22 cellular contexts compared by ENCODE assay signal in the genomic region with DNA sequence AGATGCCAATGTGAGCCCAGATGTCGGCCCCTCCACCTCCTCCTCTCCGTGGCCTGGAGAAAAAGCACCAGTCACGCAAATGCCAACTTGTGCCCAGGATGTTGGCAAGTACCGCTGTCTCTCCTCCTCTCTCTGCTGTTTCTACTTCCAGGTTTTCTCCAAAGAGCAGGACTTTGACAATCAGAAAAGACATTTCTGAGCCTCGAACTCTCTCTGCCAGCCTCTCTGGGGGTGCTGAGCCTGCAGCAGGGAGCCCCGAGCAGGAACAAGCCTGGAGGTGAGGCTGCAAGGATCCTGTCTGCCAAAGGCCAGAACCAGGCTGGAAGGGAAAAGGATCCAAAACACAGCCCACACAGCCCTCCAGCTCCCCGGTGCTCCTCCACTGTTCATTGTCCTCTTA.
DNase-seq lines count a peak whose midpoint lies in the region; ATAC-seq, FAIRE-seq and TF ChIP-seq lines count a peak whose summit lies in the region.
"Had no signal": no experiment of that assay in that cellular context is flagged by ENCODE, and none has a peak within 500 bp of the region (broad histone marks: within the 10 kb centered on the region; RNA-seq: fewer than 3 reads in every experiment).

No MANE protein-coding gene starts in this region.

- H2BK120ac ChIP-seq in IMR-90 (ENCODE audit: low read depth, low read length), result no peak overlapping the region

- intact Hi-C loops in IMR-90 (cut with micrococcal nuclease), result no loop called here
- intact Hi-C loops in mucosa of descending colon (cut with DNase I, micrococcal nuclease), result no loop called here

- no peaks in the 10 kb centered on the region for H3K36me3 ChIP-seq in IMR-90 (ENCODE audit: control insufficient read depth, insufficient read depth, low read length)
- H3K36me3 ChIP-seq in mucosa of descending colon (ENCODE audit: low read depth), result no peaks in the 10 kb centered on the region

- no peak overlapping the region for H2BK15ac ChIP-seq in IMR-90 (ENCODE audit: low read depth, low read length)

- CTCF ChIA-PET in IMR-90 (lab: Yijun Ruan, JAX), result no interaction called here

- FAIRE-seq in D721Med (lab: Jason Lieb, UNC) (no peak), GM12891 (lab: Jason Lieb, UNC) (no peak)
- FAIRE-seq: A549, GM12892, GM19239, H54 had no signal

- no peaks in the 10 kb centered on the region for H3K9me1 ChIP-seq in IMR-90 (ENCODE audit: insufficient read depth, low read length)

- H4K91ac ChIP-seq in IMR-90 (ENCODE audit: insufficient read depth, low read depth, low read length), result no peak overlapping the region

- no TSS peak for BruUV-seq in IMR-90 (replicated peaks; lab: Mats Ljungman, UMichigan)

- H3K4me1 Mint-ChIP-seq in osteocyte (ENCODE audit: unreplicated experiment), result no peaks in the 10 kb centered on the region

- H3K36me3 Mint-ChIP-seq in osteocyte (ENCODE audit: unreplicated experiment), result peaks cover 8% of the 10 kb centered on the region
- H3K36me3 Mint-ChIP-seq: CD4-positive, CD25-positive, alpha-beta regulatory T cell; CD8-positive, alpha-beta T cell had no signal

- H3K23ac ChIP-seq in IMR-90 (ENCODE audit: low read depth, low read length), result no peak overlapping the region

- H3K56ac ChIP-seq in IMR-90 (ENCODE audit: extremely low read depth, insufficient read depth, low read length), result no peak overlapping the region

- no peak overlapping the region for H2BK20ac ChIP-seq in IMR-90 (ENCODE audit: low read depth, low read length)

- H4K8ac ChIP-seq in IMR-90 (ENCODE audit: low read depth in 2 of 2, low read length in 2 of 2), result no peak overlapping the region

- H3K9ac ChIP-seq in IMR-90 (ENCODE audit: low read depth, low read length), result no peak overlapping the region

- no peak for TF ChIP-seq RAD21 in IMR-90 (IDR thresholded peaks at IDR 0.05; ENCODE audit: low read length)

- H3K9me3 ChIP-seq in IMR-90 (ENCODE audit: control insufficient read depth, insufficient read depth, low read length) (no peaks in the 10 kb centered on the region), mucosa of descending colon (no peaks in the 10 kb centered on the region)
- H3K9me3 ChIP-seq: A549, Caco-2 had no signal

- H3K4ac ChIP-seq in IMR-90 (ENCODE audit: low read depth, low read length), result no peak overlapping the region

- no peak overlapping the region for H3K27ac Mint-ChIP-seq in osteocyte (ENCODE audit: unreplicated experiment)
- H3K27ac Mint-ChIP-seq: CD4-positive, CD25-positive, alpha-beta regulatory T cell; CD8-positive, alpha-beta T cell had no signal

- DNase-seq in D721Med (ENCODE audit: insufficient read length, low spot score) (peak; percentile 2), IMR-90 (no peak), islet precursor cell (peak; percentile 41), osteocyte (ENCODE audit: extremely low spot score, unreplicated experiment) (peak; percentile 76), mucosa of descending colon (no peak), hepatic stellate cell (ENCODE audit: low spot score) (no peak), GM12891 (ENCODE audit: insufficient read length, low spot score) (no peak), HuH-7 (ENCODE audit: low spot score) (no peak)
- DNase-seq: 8988T; CD4-positive, CD25-positive, alpha-beta regulatory T cell; CD8-positive, alpha-beta T cell; DMS 273 treated with DMSO at 0.1 percent for 48 hours; DMS79; GF-D8; GOT3 had no signal

- H3K4me3 ChIP-seq in IMR-90 (ENCODE audit: insufficient read depth, low read depth, low read length) (no peak overlapping the region), mucosa of descending colon (no peak overlapping the region)
- H3K4me3 ChIP-seq: A549 had no signal

- H3K79me1 ChIP-seq in IMR-90 (ENCODE audit: low read depth in 1 of 2, low read length in 2 of 2), result no peaks in the 10 kb centered on the region

- dilution Hi-C loops in IMR-90 (cut with HindIII; ENCODE audit: low sequenced_read_pairs, unreplicated experiment), result no loop called here

- H3K18ac ChIP-seq in IMR-90 (ENCODE audit: low read depth, low read length), result no peak overlapping the region

- H2AK5ac ChIP-seq in IMR-90 (ENCODE audit: low read depth, low read length), result no peak overlapping the region

- TF ChIP-seq POLR2A in IMR-90 (IDR thresholded peaks at IDR 0.05; ENCODE audit: low read depth, low read length) (no peak), GM12891 (IDR thresholded peaks at IDR 0.05; ENCODE audit: low read depth, low read length) (no peak)

- no peak overlapping the region for H2AFZ ChIP-seq in IMR-90 (replicated peaks; ENCODE audit: low read length, poor library complexity)

- TF ChIP-seq CTCF in D721Med (IDR thresholded peaks at IDR 0.05; ENCODE audit: insufficient read depth, missing control alignments) (no peak), IMR-90 (conservative IDR thresholded peaks at IDR 0.05; ENCODE audit: low read depth, low read length) (no peak), osteocyte (IDR thresholded peaks at IDR 0.05) (no peak), mucosa of descending colon (IDR thresholded peaks at IDR 0.05) (no peak)

- H3K27me3 ChIP-seq in IMR-90 (ENCODE audit: control insufficient read depth, insufficient read depth, low read length), result peaks cover 37% of the 10 kb centered on the region

- WGBS in IMR-90 (ENCODE audit: extremely low coverage in 2 of 2, insufficient read length in 1 of 2), 2 experiments, result 60% methylated on average over 5 of the region's 7 CpGs; no CpG with 5 or more reads in 1 of the 2 experiments

- H3K14ac ChIP-seq in IMR-90 (replicated peaks; ENCODE audit: low read depth, low read length), result no peak overlapping the region

- H3K27ac ChIP-seq in IMR-90 (ENCODE audit: insufficient read depth, low read length), result no peak overlapping the region
- H3K27ac ChIP-seq: A549, C4-2B had no signal

- H3K4me1 ChIP-seq in IMR-90 (ENCODE audit: control insufficient read depth, insufficient read depth, low read length) (no peaks in the 10 kb centered on the region), mucosa of descending colon (ENCODE audit: low read depth) (no peaks in the 10 kb centered on the region)
- H3K4me1 ChIP-seq: A549, Caco-2 had no signal

- no peak overlapping the region for H3K4me2 ChIP-seq in IMR-90 (ENCODE audit: low read depth, low read length)
- H3K4me2 ChIP-seq: A549 had no signal

- no peak overlapping the region for H3K4me3 Mint-ChIP-seq in osteocyte (ENCODE audit: unreplicated experiment)
- H3K4me3 Mint-ChIP-seq: CD4-positive, CD25-positive, alpha-beta regulatory T cell; CD8-positive, alpha-beta T cell had no signal

- H3K9me3 Mint-ChIP-seq in osteocyte (ENCODE audit: unreplicated experiment), result no peaks in the 10 kb centered on the region
- H3K9me3 Mint-ChIP-seq: CD8-positive, alpha-beta T cell had no signal

- POLR2A ChIA-PET in IMR-90 (lab: Charles Lee; ENCODE audit: unreplicated experiment), result no interaction called here

- peaks cover 15% of the 10 kb centered on the region for H3K27me3 Mint-ChIP-seq in osteocyte (ENCODE audit: unreplicated experiment)

- in situ Hi-C loops in IMR-90 (cut with MboI; ENCODE audit: low sequenced_read_pairs), result no loop called here

- no peak overlapping the region for H4K5ac ChIP-seq in IMR-90 (ENCODE audit: low read depth, low read length)

- H2AK9ac ChIP-seq in IMR-90 (replicated peaks; ENCODE audit: low read depth, low read length, poor library complexity), result peak overlapping the region; percentile 19

- no peaks in the 10 kb centered on the region for H4K20me1 ChIP-seq in IMR-90 (ENCODE audit: insufficient read depth, low read length)

- no peak overlapping the region for H2BK5ac ChIP-seq in IMR-90 (ENCODE audit: low read depth, low read length, poor library complexity, severe bottlenecking)

- ATAC-seq in IMR-90 (ENCODE audit: low read depth) (no peak), mucosa of descending colon (no peak)
- ATAC-seq: A549; CD8-positive, alpha-beta T cell; HCT116 had no signal

TF ChIP-seq in IMR-90, 13 proteins besides CTCF, POLR2A, EP300 and RAD21 (continues in another document):
- TF ChIP-seq RFX5 (IDR thresholded peaks at IDR 0.05; ENCODE audit: low read depth, low read length) (no peak), FOS (IDR thresholded peaks at IDR 0.05; ENCODE audit: low read depth, low read length) (no peak), MAZ (IDR thresholded peaks at IDR 0.05; ENCODE audit: borderline replicate concordance, low read depth, low read length) (no peak), BHLHE40 (IDR thresholded peaks at IDR 0.05; ENCODE audit: low read depth, low read length) (no peak), MAFK (IDR thresholded peaks at IDR 0.05; ENCODE audit: low read depth, low read length) (no peak), CEBPB (IDR thresholded peaks at IDR 0.05; ENCODE audit: low read depth, low read length) (no peak)
- TF ChIP-seq, protein P1, sequence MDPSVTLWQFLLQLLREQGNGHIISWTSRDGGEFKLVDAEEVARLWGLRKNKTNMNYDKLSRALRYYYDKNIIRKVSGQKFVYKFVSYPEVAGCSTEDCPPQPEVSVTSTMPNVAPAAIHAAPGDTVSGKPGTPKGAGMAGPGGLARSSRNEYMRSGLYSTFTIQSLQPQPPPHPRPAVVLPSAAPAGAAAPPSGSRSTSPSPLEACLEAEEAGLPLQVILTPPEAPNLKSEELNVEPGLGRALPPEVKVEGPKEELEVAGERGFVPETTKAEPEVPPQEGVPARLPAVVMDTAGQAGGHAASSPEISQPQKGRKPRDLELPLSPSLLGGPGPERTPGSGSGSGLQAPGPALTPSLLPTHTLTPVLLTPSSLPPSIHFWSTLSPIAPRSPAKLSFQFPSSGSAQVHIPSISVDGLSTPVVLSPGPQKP (IDR thresholded peaks at IDR 0.05; ENCODE audit: borderline replicate concordance, low read depth, low read length), result no peak

TF ChIP-seq in GM12891, 5 proteins besides CTCF, POLR2A, EP300 and RAD21:
- TF ChIP-seq TAF1 (IDR thresholded peaks at IDR 0.05; ENCODE audit: low read depth, low read length) (no peak), PAX5 (IDR thresholded peaks at IDR 0.05; ENCODE audit: insufficient read depth, low read length, severe bottlenecking) (no peak), SPI1 (IDR thresholded peaks at IDR 0.05; ENCODE audit: low read depth, low read length) (no peak), POU2F2 (IDR thresholded peaks at IDR 0.05; ENCODE audit: low read depth, low read length) (no peak), POLR2AphosphoS5 (IDR thresholded peaks at IDR 0.05; ENCODE audit: low read depth, low read length) (no peak)
TF ChIP-seq in GM12891: peak in this region for 0.

Comparison
In these comparisons a context has a peak if more than half of its experiments do, and no peak if none do; other contexts are left out.
1. DNase-seq: peak in D721Med (single experiment), islet precursor cell (single experiment) and osteocyte (single experiment); none in IMR-90 (single experiment), mucosa of descending colon (0 of 3), hepatic stellate cell (single experiment), GM12891 (single experiment) and HuH-7 (single experiment).